ENCODE assay signal across 1 cellular context in genomic region chr1:183251101-183251958, GRCh38.
TF ChIP-seq lines count a peak whose summit lies in the region.

No MANE protein-coding gene starts in this region.

TF ChIP-seq in GM12878, 131 proteins besides CTCF, POLR2A, EP300 and RAD21 (continued from another document):
- no peak for TF ChIP-seq CEBPZ (IDR thresholded peaks at IDR 0.05; ENCODE audit: low read depth, low read length)
- TF ChIP-seq CREM (IDR thresholded peaks at IDR 0.05; ENCODE audit: low read depth) = 0 out of 2 replicates have a peak, but pooled peaks have one; percentile 33
- peak; percentile 40; the same call in 1 of the 2 replicates for TF ChIP-seq EED (IDR thresholded peaks at IDR 0.05; ENCODE audit: low read depth)
- TF ChIP-seq ZNF384 (IDR thresholded peaks at IDR 0.05; ENCODE audit: borderline replicate concordance, low read depth, low read length) = no peak
- no peak for TF ChIP-seq RBBP5 (conservative IDR thresholded peaks at IDR 0.05)
- TF ChIP-seq PAX5 (IDR thresholded peaks at IDR 0.05; ENCODE audit: borderline replicate concordance, low read depth, low read length) = peak; percentile 29; the same call in 1 of the 2 replicates
- peak; percentile 29; the same call in 1 of the 2 replicates for TF ChIP-seq IKZF1 (conservative IDR thresholded peaks at IDR 0.05)
- TF ChIP-seq ZBTB33 (IDR thresholded peaks at IDR 0.05) = peak; percentile 99
- no peak for TF ChIP-seq NFYA (IDR thresholded peaks at IDR 0.05; ENCODE audit: borderline replicate concordance, low read depth, low read length)
- no peak for TF ChIP-seq IRF5 (IDR thresholded peaks at IDR 0.05; ENCODE audit: borderline replicate concordance)
- TF ChIP-seq ZNF207 (IDR thresholded peaks at IDR 0.05; ENCODE audit: borderline replicate concordance) = no peak
- peak in 1 of 2 experiments; percentile 10; a peak in 1 of 4 replicates for TF ChIP-seq IKZF2 (IDR thresholded peaks at IDR 0.05)
